In genomic region chr17:40303009-40303657, GRCh38 we compare ENCODE assay signal across 8 cellular contexts. TPM values are rescaled to one million over a fixed set of nuclear protein-coding genes. Genes with fewer than 3 reads are reported as not detected.
DNase-seq lines count a peak whose midpoint lies in the region; ATAC-seq, FAIRE-seq and TF ChIP-seq lines count a peak whose summit lies in the region.

No MANE protein-coding gene starts in this region.

- H3K4me3 ChIP-seq in breast epithelium (peak overlapping the region in 1 of 3 donors; percentile 7), kidney epithelial cell (ENCODE audit: low read depth, low read length) (no peak overlapping the region), subcutaneous abdominal adipose tissue (ENCODE audit: low read depth in 1 of 5, low read length in 5 of 5) (no peak overlapping the region)

- no peaks in the 10 kb centered on the region for H3K9me3 Mint-ChIP-seq in activated T-helper 2 cell treated with anti-CD3 and anti-CD28 coated beads, Interferon-gamma antibody, Interleukin-2, Interleukin-4, amounts not matched to agents 10 μg/mL and 5 μg/mL and 100 μg/mL, durations not matched to agents 14 hours and 24 hours and 36 hours

- TF ChIP-seq CTCF in breast epithelium (IDR thresholded peaks at IDR 0.05) (peak; percentile 71 to 86 (median 77)), kidney epithelial cell (IDR thresholded peaks at IDR 0.05; ENCODE audit: insufficient read depth, low read length, poor library complexity, severe bottlenecking) (peak; percentile 73)

- no peak overlapping the region for H3K27ac Mint-ChIP-seq in activated T-helper 2 cell treated with anti-CD3 and anti-CD28 coated beads, Interferon-gamma antibody, Interleukin-2, Interleukin-4, amounts not matched to agents 10 μg/mL and 5 μg/mL and 100 μg/mL, durations not matched to agents 14 hours and 24 hours and 36 hours

- H3K4me1 ChIP-seq in breast epithelium: peaks cover 11 to 18% of the 10 kb centered on the region in 2 donors
- H3K4me1 ChIP-seq in subcutaneous abdominal adipose tissue (ENCODE audit: control insufficient read depth in 5 of 5, insufficient read depth in 5 of 5, low read length in 5 of 5): peaks cover 18 to 46% (median 44%) of the 10 kb centered on the region in 5 donors

- H3K27me3 ChIP-seq in breast epithelium (no peaks in the 10 kb centered on the region), kidney epithelial cell (ENCODE audit: control insufficient read depth, insufficient read depth, low read length) (no peaks in the 10 kb centered on the region), subcutaneous abdominal adipose tissue (ENCODE audit: control insufficient read depth in 5 of 5, insufficient read depth in 4 of 5, low read length in 5 of 5) (no peaks in the 10 kb centered on the region)

- no peaks in the 10 kb centered on the region for H3K9me3 ChIP-seq in breast epithelium
- no peaks in the 10 kb centered on the region for H3K9me3 ChIP-seq in subcutaneous abdominal adipose tissue (ENCODE audit: control insufficient read depth in 5 of 5, low read length in 5 of 5)

- peaks cover 63% of the 10 kb centered on the region for H3K36me3 Mint-ChIP-seq in activated T-helper 2 cell treated with anti-CD3 and anti-CD28 coated beads, Interferon-gamma antibody, Interleukin-2, Interleukin-4, amounts not matched to agents 10 μg/mL and 5 μg/mL and 100 μg/mL, durations not matched to agents 14 hours and 24 hours and 36 hours (ENCODE audit: low read depth)

- intact Hi-C loops in breast epithelium (cut with DNase I; ENCODE audit: low total_unique reads): loop anchor here (5.0 kb wide), 1 partner anchor 54 kb away; no protein-coding TSS in a partner anchor
- intact Hi-C loops in activated T-helper 2 cell treated with anti-CD3 and anti-CD28 coated beads, Interferon-gamma antibody, Interleukin-2, Interleukin-4, amounts not matched to agents 10 μg/mL and 5 μg/mL and 100 μg/mL, durations not matched to agents 14 hours and 24 hours and 36 hours (cut with micrococcal nuclease): loop anchor here (2.0 kb wide), 1 partner anchor 52 kb away; no protein-coding TSS in a partner anchor

- H3K27ac ChIP-seq in breast epithelium (peak overlapping the region; percentile 50 to 52), subcutaneous abdominal adipose tissue (ENCODE audit: low read depth, low read length) (peak overlapping the region; percentile 31)

- FAIRE-seq in HTR-8/SVneo (lab: Jason Lieb, UNC): no peak

- H3K4me3 Mint-ChIP-seq in activated T-helper 2 cell treated with anti-CD3 and anti-CD28 coated beads, Interferon-gamma antibody, Interleukin-2, Interleukin-4, amounts not matched to agents 10 μg/mL and 5 μg/mL and 100 μg/mL, durations not matched to agents 14 hours and 24 hours and 36 hours (ENCODE audit: low read depth): no peak overlapping the region

- no peaks in the 10 kb centered on the region for H3K36me3 ChIP-seq in breast epithelium
- no peaks in the 10 kb centered on the region for H3K36me3 ChIP-seq in kidney epithelial cell (ENCODE audit: control insufficient read depth, insufficient read depth, low read length)
- H3K36me3 ChIP-seq in subcutaneous abdominal adipose tissue (ENCODE audit: control insufficient read depth in 5 of 5, insufficient read depth in 5 of 5, low read length in 5 of 5): no peaks in the 10 kb centered on the region

- TF ChIP-seq POLR2A in breast epithelium (IDR thresholded peaks at IDR 0.05): no peak

- ATAC-seq in HG03039 (IDR thresholded peaks at IDR 0.05; ENCODE audit: unreplicated experiment): no peak

- H3K9ac ChIP-seq in subcutaneous abdominal adipose tissue (ENCODE audit: low read length in 5 of 5): no peak overlapping the region

- H3K4me1 Mint-ChIP-seq in activated T-helper 2 cell treated with anti-CD3 and anti-CD28 coated beads, Interferon-gamma antibody, Interleukin-2, Interleukin-4, amounts not matched to agents 10 μg/mL and 5 μg/mL and 100 μg/mL, durations not matched to agents 14 hours and 24 hours and 36 hours (ENCODE audit: low read depth): peaks cover 13% of the 10 kb centered on the region

- H3K27me3 Mint-ChIP-seq in activated T-helper 2 cell treated with anti-CD3 and anti-CD28 coated beads, Interferon-gamma antibody, Interleukin-2, Interleukin-4, amounts not matched to agents 10 μg/mL and 5 μg/mL and 100 μg/mL, durations not matched to agents 14 hours and 24 hours and 36 hours (ENCODE audit: low read depth): no peaks in the 10 kb centered on the region

- peak; percentile 56 for DNase-seq in DMS153 treated with DMSO at 0.1 percent for 48 hours (lab: John Stamatoyannopoulos, UW; ENCODE audit: unreplicated experiment)
- peak; percentile 69 for DNase-seq in HTR-8/SVneo (ENCODE audit: insufficient read length, low spot score)
- peak; percentile 38 for DNase-seq in OCI-M2 (lab: John Stamatoyannopoulos, UW; ENCODE audit: unreplicated experiment)
- DNase-seq in breast epithelium (ENCODE audit: low spot score in 2 of 2): no peak
- no peak for DNase-seq in kidney epithelial cell (ENCODE audit: low read depth)
- DNase-seq in activated T-helper 2 cell treated with anti-CD3 and anti-CD28 coated beads, Interferon-gamma antibody, Interleukin-2, Interleukin-4, amounts not matched to agents 10 μg/mL and 5 μg/mL and 100 μg/mL, durations not matched to agents 14 hours and 24 hours and 36 hours (ENCODE audit: low spot score): no peak

RNA-seq across cellular contexts. Expression of gene RARA, which starts 5.8 kb away (rescaled TPM):
- total RNA-seq in breast epithelium (10 to 100 TPM; 14.2 to 31.2 (median 25.2) TPM), kidney epithelial cell (48.2 and 57.2 TPM in 2 replicates)
- total RNA-seq in activated T-helper 2 cell treated with anti-CD3 and anti-CD28 coated beads, Interferon-gamma antibody, Interleukin-2, Interleukin-4, amounts not matched to agents 10 μg/mL and 5 μg/mL and 100 μg/mL, durations not matched to agents 14 hours and 24 hours and 36 hours: 30.4 and 35.1 TPM in 2 replicates

RNA-seq across cellular contexts. Expression of gene CDC6, which starts 15.5 kb away (rescaled TPM):
- under 1 TPM; 0.29 to 0.98 (median 0.80) TPM for total RNA-seq in breast epithelium
- 7.9 and 8.8 TPM in 2 replicates for total RNA-seq in kidney epithelial cell
- 126 and 133 TPM in 2 replicates for total RNA-seq in activated T-helper 2 cell treated with anti-CD3 and anti-CD28 coated beads, Interferon-gamma antibody, Interleukin-2, Interleukin-4, amounts not matched to agents 10 μg/mL and 5 μg/mL and 100 μg/mL, durations not matched to agents 14 hours and 24 hours and 36 hours

Comparison
In these comparisons a context has a peak if more than half of its experiments do, and no peak if none do; other contexts are left out.
1. DNase-seq: peak in DMS153 treated with DMSO at 0.1 percent for 48 hours (single experiment), HTR-8/SVneo (single experiment) and OCI-M2 (single experiment); none in breast epithelium (0 of 2), kidney epithelial cell (single experiment) and activated T-helper 2 cell treated with anti-CD3 and anti-CD28 coated beads, Interferon-gamma antibody, Interleukin-2, Interleukin-4, amounts not matched to agents 10 μg/mL and 5 μg/mL and 100 μg/mL, durations not matched to agents 14 hours and 24 hours and 36 hours (single experiment).
2. RNA of gene CDC6, which starts 15.5 kb away (total RNA-seq): 126 to 133 TPM in activated T-helper 2 cell treated with anti-CD3 and anti-CD28 coated beads, Interferon-gamma antibody, Interleukin-2, Interleukin-4, amounts not matched to agents 10 μg/mL and 5 μg/mL and 100 μg/mL, durations not matched to agents 14 hours and 24 hours and 36 hours; 7.9 to 8.8 TPM in kidney epithelial cell and 0.29 to 0.98 TPM in breast epithelium; every median in the first group is over 10 times any median in the second.